Comparison of ENCODE assay signal across 1 cellular context in the genomic region with DNA sequence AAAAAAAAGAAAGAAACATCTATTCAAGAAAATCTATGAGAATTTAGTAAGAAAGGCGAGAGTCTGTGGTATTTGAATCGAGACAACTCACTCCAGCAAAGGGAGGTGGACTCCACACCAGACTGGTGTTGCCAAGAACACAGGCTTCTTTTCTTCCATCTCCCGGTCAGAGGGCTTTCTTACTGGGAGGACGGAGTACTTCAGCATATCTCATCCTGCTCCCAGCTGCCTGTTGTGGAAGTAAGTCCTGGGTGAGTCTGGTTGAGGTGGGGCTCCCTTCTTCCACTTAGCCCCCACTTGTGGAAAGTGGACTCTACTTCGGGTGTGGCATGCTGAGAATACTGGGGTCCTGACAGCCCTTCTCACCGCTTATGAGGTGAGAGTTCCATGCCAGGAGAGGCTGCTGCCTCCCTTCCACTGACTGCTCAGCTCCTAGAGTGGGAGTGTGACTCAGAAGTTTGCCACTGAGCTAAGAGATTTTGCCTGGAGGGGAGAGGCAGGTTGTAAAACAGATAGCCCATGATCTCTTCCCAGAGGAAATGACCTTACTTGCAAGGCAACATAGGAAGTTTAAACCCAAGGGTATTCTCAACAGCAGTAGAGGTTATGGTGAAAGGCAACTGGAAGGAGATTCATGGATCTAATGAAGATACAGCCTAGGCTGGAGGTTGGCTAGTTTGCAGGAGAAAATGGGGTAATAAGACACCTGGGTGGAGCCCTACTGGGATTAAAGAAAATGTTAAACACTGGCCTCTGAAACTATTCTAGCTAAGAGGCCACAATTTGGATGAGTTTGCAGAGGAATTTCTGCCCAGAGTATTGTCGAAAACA.
TF ChIP-seq lines count a peak whose summit lies in the region.

No MANE protein-coding gene starts in this region.

TF ChIP-seq in K562, 482 proteins besides CTCF, POLR2A, EP300 and RAD21:
- TF ChIP-seq TSC22D4 (tag; IDR thresholded peaks at IDR 0.05), result no peak
